Comparison of ENCODE assay signal across 19 cellular contexts in the genomic region with DNA sequence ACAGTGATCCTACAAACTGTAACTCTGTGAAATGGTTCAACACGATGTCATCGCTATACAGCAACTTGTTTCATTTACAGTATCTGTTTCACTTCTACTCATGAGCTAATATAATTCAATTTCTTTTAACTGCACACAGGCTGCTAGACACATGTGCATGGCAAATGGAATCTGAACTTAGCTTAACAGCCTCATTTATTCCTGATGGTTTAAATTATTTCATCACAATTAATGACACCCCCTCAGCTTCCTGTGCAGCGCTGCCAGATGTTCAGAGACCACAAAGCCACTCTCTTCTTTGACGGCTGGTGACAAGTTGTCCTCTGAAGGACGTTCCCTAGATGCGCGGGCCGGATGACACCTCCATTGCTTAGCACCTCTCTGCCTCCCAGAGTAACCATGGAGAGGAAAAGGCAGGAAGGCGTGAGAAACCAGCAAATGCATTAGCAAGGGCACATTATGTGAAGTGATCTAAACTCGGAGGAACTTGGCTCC.
DNase-seq lines count a peak whose midpoint lies in the region; ATAC-seq and TF ChIP-seq lines count a peak whose summit lies in the region.
"Had no signal": no experiment of that assay in that cellular context is flagged by ENCODE, and none has a peak within 500 bp of the region (broad histone marks: within the 10 kb centered on the region; RNA-seq: fewer than 3 reads in every experiment).

No MANE protein-coding gene starts in this region.

- no peaks in the 10 kb centered on the region for H3K36me3 ChIP-seq in upper lobe of left lung
- H3K36me3 ChIP-seq: gastroesophageal sphincter had no signal

- ATAC-seq in upper lobe of left lung (ENCODE audit: low FRiP score in 2 of 2): no peak
- ATAC-seq: gastroesophageal sphincter, HepG2 had no signal

- DNase-seq in EL (peak; percentile 60), RPMI7951 (ENCODE audit: low read depth) (peak; percentile 42), fibroblast of peridontal ligament (ENCODE audit: extremely low read depth) (peak; percentile 39), retina (peak; percentile 23), NCI-H510A treated with DMSO at 0.1 percent for 48 hours (lab: John Stamatoyannopoulos, UW) (no peak), upper lobe of left lung (no peak), GM19238 (ENCODE audit: insufficient read length, low spot score) (no peak)
- DNase-seq in stimulated activated CD4-positive, alpha-beta T cell treated with anti-CD3 and anti-CD28 coated beads, Interleukin-12 subunit alpha, Interleukin-12 subunit beta, amount 100 ng/mL, for 4 hours: no peak
- DNase-seq: activated CD4-positive, CD25-positive, alpha-beta regulatory T cell treated with anti-CD3 and anti-CD28 coated beads, Interleukin-2, amount 50 U/mL, for 72 hours; activated naive CD4-positive, alpha-beta T cell treated with anti-CD3 and anti-CD28 coated beads, Interleukin-2, amount 50 U/mL, for 16 hours; C1 segment of cervical spinal cord; DMS79; effector CD8-positive, alpha-beta T cell; midbrain; NCI-H1092 treated with DMSO at 0.1 percent for 48 hours; posterior cingulate gyrus; substantia nigra had no signal

- H3K27ac ChIP-seq in upper lobe of left lung: no peak overlapping the region

- WGBS in upper lobe of left lung, 2 donors: 57 to 66% methylated on average over 10 of the region's 10 CpGs

- H3K4me3 ChIP-seq in upper lobe of left lung: no peak overlapping the region
- H3K4me3 ChIP-seq: gastroesophageal sphincter had no signal

- no peaks in the 10 kb centered on the region for H3K4me1 ChIP-seq in upper lobe of left lung

- TF ChIP-seq EP300 in upper lobe of left lung (IDR thresholded peaks at IDR 0.05): no peak

- no peak for TF ChIP-seq CTCF in upper lobe of left lung (IDR thresholded peaks at IDR 0.05)

- H3K9me3 ChIP-seq in upper lobe of left lung: no peaks in the 10 kb centered on the region
- H3K9me3 ChIP-seq: gastroesophageal sphincter had no signal

- no peak for TF ChIP-seq POLR2A in upper lobe of left lung (IDR thresholded peaks at IDR 0.05)

- no peaks in the 10 kb centered on the region for H3K27me3 ChIP-seq in upper lobe of left lung
- H3K27me3 ChIP-seq: gastroesophageal sphincter had no signal

Comparison
In these comparisons a context has a peak if more than half of its experiments do, and no peak if none do; other contexts are left out.
1. DNase-seq: peak in EL (single experiment), RPMI7951 (single experiment), fibroblast of peridontal ligament (single experiment) and retina (single experiment); none in NCI-H510A treated with DMSO at 0.1 percent for 48 hours (single experiment), stimulated activated CD4-positive, alpha-beta T cell treated with anti-CD3 and anti-CD28 coated beads, Interleukin-12 subunit alpha, Interleukin-12 subunit beta, amount 100 ng/mL, for 4 hours (single experiment), upper lobe of left lung (0 of 2) and GM19238 (single experiment).